9 cellular contexts compared by ENCODE assay signal in genomic region chr2:103847276-103847675, GRCh38.
"Had no signal": no experiment of that assay in that cellular context is flagged by ENCODE, and none has a peak within 500 bp of the region (broad histone marks: within the 10 kb centered on the region; RNA-seq: fewer than 3 reads in every experiment).

No MANE protein-coding gene starts in this region.

- ATAC-seq: HCT116, HepG2 had no signal

- H3K27me3 Mint-ChIP-seq: IgD-negative memory B cell had no signal

- H3K4me3 ChIP-seq: GM23248, HAP-1 had no signal

- H3K9me3 ChIP-seq: HAP-1 had no signal

- FAIRE-seq: HepG2, HTR-8/SVneo had no signal

- H3K36me3 ChIP-seq: HAP-1 had no signal

- H3K27ac ChIP-seq: GM23248 had no signal

- DNase-seq: GM23248, GOT3, H7, HFFc6 had no signal

- H3K4me1 Mint-ChIP-seq: IgD-negative memory B cell had no signal

- H3K27ac Mint-ChIP-seq: HFFc6, IgD-negative memory B cell had no signal

- H2AFZ ChIP-seq: GM23248 had no signal

- H3K4me1 ChIP-seq: HAP-1 had no signal

- H3K4me3 Mint-ChIP-seq: HFFc6, IgD-negative memory B cell had no signal

- H3K9ac ChIP-seq: GM23248 had no signal
